ENCODE assay signal across 22 cellular contexts in genomic region chr5:1162729-1163128, GRCh38. TPM values are rescaled to one million over a fixed set of nuclear protein-coding genes. Genes with fewer than 3 reads are reported as not detected.
"Had no signal": no experiment of that assay in that cellular context is flagged by ENCODE, and none has a peak within 500 bp of the region (broad histone marks: within the 10 kb centered on the region; RNA-seq: fewer than 3 reads in every experiment).

No MANE protein-coding gene starts in this region.

- H3K4me1 ChIP-seq: uterus had no signal

- DNase-seq: activated CD4-positive, alpha-beta T cell treated with anti-CD3 and anti-CD28 coated beads, Interleukin-2, amount 50 U/mL, for 4 hours; activated effector memory CD4-positive, alpha-beta T cell treated with anti-CD3 and anti-CD28 coated beads, Interleukin-2, amount 50 U/mL, for 16 hours; activated T-cell treated with anti-CD3 and anti-CD28 coated beads, Interleukin-2, amount 50 U/mL, for 72 hours; erythroblast; foreskin melanocyte; glutamatergic neuron; islet precursor cell; left colon; stimulated activated CD4-positive, alpha-beta T cell treated with anti-CD3 and anti-CD28 coated beads, Interleukin-12 subunit alpha, Interleukin-12 subunit beta, amount 100 ng/mL, for 4 hours; stimulated activated CD4-positive, alpha-beta T cell treated with anti-CD3 and anti-CD28 coated beads, Interleukin-1b, Interleukin-23, amount 100 ng/mL, for 48 hours; stimulated activated CD8-positive, alpha-beta memory T cell treated with anti-CD3 and anti-CD28 coated beads, Interleukin-4, amount 100 ng/mL, for 48 hours; stimulated activated naive CD4-positive, alpha-beta T cell; thyroid gland; uterus had no signal

- H3K4me3 ChIP-seq: coronary artery, lung, thyroid gland, uterus had no signal

- H3K36me3 ChIP-seq: breast epithelium, thyroid gland, uterus had no signal

- H3K27ac ChIP-seq: coronary artery, thyroid gland, uterus had no signal

- H3K9me3 ChIP-seq: breast epithelium, thyroid gland, uterus had no signal

- H3K27me3 ChIP-seq: breast epithelium, thyroid gland, uterus had no signal

- FAIRE-seq: astrocyte had no signal

RNA-seq across cellular contexts. Expression of gene SLC6A19, which starts 38.7 kb away (rescaled TPM):
- total RNA-seq: activated CD8-positive, alpha-beta memory T cell treated with anti-CD3 and anti-CD28 coated beads for 36 hours; activated T-cell treated with anti-CD3 and anti-CD28 coated beads, Interleukin-2, amount 50 U/mL, for 72 hours; astrocyte; breast epithelium; mesothelial cell of epicardium; omental fat pad; thyroid gland had no signal
- polyA plus RNA-seq: lung, neural cell had no signal
